In genomic region chr2:98483257-98483861, GRCh38 we compare ENCODE assay signal across 8 cellular contexts. TPM values are rescaled to one million over a fixed set of nuclear protein-coding genes. Genes with fewer than 3 reads are reported as not detected.
A peak's percentile ranks its signal among the peaks of the same experiment; 100 is the strongest.
DNase-seq lines count a peak whose midpoint lies in the region; ATAC-seq and TF ChIP-seq lines count a peak whose summit lies in the region.

No MANE protein-coding gene starts in this region.

- no peaks in the 10 kb centered on the region for H3K36me3 ChIP-seq in mucosa of descending colon (ENCODE audit: low read depth)
- H3K36me3 ChIP-seq in GM23338 (ENCODE audit: insufficient read depth), result no peaks in the 10 kb centered on the region

- no peaks in the 10 kb centered on the region for H3K9me3 ChIP-seq in mucosa of descending colon

- no peaks in the 10 kb centered on the region for H3K27me3 ChIP-seq in GM23338 (ENCODE audit: insufficient read depth)

- ATAC-seq in GM18870 (IDR thresholded peaks at IDR 0.05; ENCODE audit: unreplicated experiment) (peak; percentile 60), GM21723 (IDR thresholded peaks at IDR 0.05; ENCODE audit: unreplicated experiment) (peak; percentile 64), mucosa of descending colon (peak; percentile 6), GM23338 (no peak)

- no peak overlapping the region for H3K4me2 ChIP-seq in GM23338

- peaks cover 27 to 53% (median 38%) of the 10 kb centered on the region in 3 donors for H3K4me1 Mint-ChIP-seq in IgD-negative memory B cell
- peaks cover 89% of the 10 kb centered on the region for H3K4me1 Mint-ChIP-seq in GM23338

- peaks cover 75% of the 10 kb centered on the region for H3K79me2 ChIP-seq in GM23338 (replicated peaks; ENCODE audit: insufficient read depth)

- H3K27ac Mint-ChIP-seq in IgD-negative memory B cell (peak overlapping the region in 2 of 3 donors; percentile 43 to 46), GM23338 (no peak overlapping the region)

- peaks cover 26% of the 10 kb centered on the region; the same call in 1 of the 2 replicates for H4K20me1 ChIP-seq in GM23338 (replicated peaks; ENCODE audit: insufficient read depth)

- no peak overlapping the region for H2AFZ ChIP-seq in GM23338

- no peak overlapping the region for H3K27ac ChIP-seq in GM23338 (ENCODE audit: low read depth)

- intact Hi-C loops in mucosa of descending colon (cut with DNase I, micrococcal nuclease), result no loop called here

- H3F3A ChIP-seq in GM23338 (replicated peaks; ENCODE audit: low read depth), result no peaks in the 10 kb centered on the region

- H3K4me3 ChIP-seq in mucosa of descending colon (no peak overlapping the region), GM23338 (no peak overlapping the region)

- DNase-seq in mucosa of descending colon, result peak in 1 of 3 donors; percentile 32
- no peak for DNase-seq in dedifferentiated amniotic fluid mesenchymal stem cell (ENCODE audit: extremely low spot score)
- DNase-seq in hepatic stellate cell (ENCODE audit: low spot score), result no peak
- DNase-seq in GM23338 (ENCODE audit: low spot score), result no peak
- DNase-seq in HK-2 (ENCODE audit: unreplicated experiment), result no peak

- no peaks in the 10 kb centered on the region for H3K36me3 Mint-ChIP-seq in IgD-negative memory B cell
- H3K36me3 Mint-ChIP-seq in GM23338 (ENCODE audit: low read depth), result no peaks in the 10 kb centered on the region

- H3K4me1 ChIP-seq in mucosa of descending colon (ENCODE audit: low read depth) (peaks cover 43% of the 10 kb centered on the region), GM23338 (ENCODE audit: insufficient read depth) (peaks cover 39% of the 10 kb centered on the region)

- no peaks in the 10 kb centered on the region for H3K9me2 ChIP-seq in GM23338 (ENCODE audit: insufficient read depth)

- TF ChIP-seq CTCF in mucosa of descending colon (IDR thresholded peaks at IDR 0.05) (no peak), GM23338 (conservative IDR thresholded peaks at IDR 0.05; ENCODE audit: low read depth in 2 of 2) (no peak)

- H3K27me3 Mint-ChIP-seq in IgD-negative memory B cell, result no peaks in the 10 kb centered on the region
- peaks cover 4% of the 10 kb centered on the region for H3K27me3 Mint-ChIP-seq in GM23338 (ENCODE audit: insufficient read depth, low read depth, poor library complexity)

- H3K4me3 Mint-ChIP-seq in IgD-negative memory B cell (peak overlapping the region in 2 of 4 donors; percentile 38 to 52), GM23338 (no peak overlapping the region)

- H3K9me3 Mint-ChIP-seq in IgD-negative memory B cell (no peaks in the 10 kb centered on the region), GM23338 (no peaks in the 10 kb centered on the region)

TF ChIP-seq in GM23338, 12 proteins besides CTCF, POLR2A, EP300 and RAD21 (continues in another document):
- TF ChIP-seq ZNF331 (CRISPR knock-in tag; IDR thresholded peaks at IDR 0.05; ENCODE audit: low read depth), result no peak
- TF ChIP-seq ZNF462 (CRISPR knock-in tag; IDR thresholded peaks at IDR 0.05), result no peak
- TF ChIP-seq EZH2 (IDR thresholded peaks at IDR 0.05; ENCODE audit: low read depth, unreplicated experiment), result no peak
- TF ChIP-seq REST (IDR thresholded peaks at IDR 0.05; ENCODE audit: unreplicated experiment), result no peak
- no peak for TF ChIP-seq POLR2AphosphoS5 (IDR thresholded peaks at IDR 0.05; ENCODE audit: low read depth)
- TF ChIP-seq JUNB (IDR thresholded peaks at IDR 0.05; ENCODE audit: unreplicated experiment), result no peak
- no peak for TF ChIP-seq NANOG (IDR thresholded peaks at IDR 0.05; ENCODE audit: borderline replicate concordance)
- no peak for TF ChIP-seq EZH2phosphoT487 (IDR thresholded peaks at IDR 0.05; ENCODE audit: unreplicated experiment)
- no peak for TF ChIP-seq STAT1 (IDR thresholded peaks at IDR 0.05; ENCODE audit: unreplicated experiment)

RNA-seq across cellular contexts. Expression of gene INPP4A, which starts 38.7 kb away (rescaled TPM):
- polyA plus RNA-seq in IgD-negative memory B cell (8.2 TPM), GM23338 (2016; fragmentation: Nextera tagmentation; extraction: Ambion mirVana) (6.5 and 8.5 TPM in 2 replicates)
- total RNA-seq in mucosa of descending colon, result 10 to 100 TPM; 18.2 to 39.8 (median 19.1) TPM
- 36.9 and 42.3 TPM in 2 replicates for total RNA-seq in GM23338 (2014; rRNA removed; shearing (Covaris generic))
